ENCODE assay signal across 1 cellular context in the genomic region with DNA sequence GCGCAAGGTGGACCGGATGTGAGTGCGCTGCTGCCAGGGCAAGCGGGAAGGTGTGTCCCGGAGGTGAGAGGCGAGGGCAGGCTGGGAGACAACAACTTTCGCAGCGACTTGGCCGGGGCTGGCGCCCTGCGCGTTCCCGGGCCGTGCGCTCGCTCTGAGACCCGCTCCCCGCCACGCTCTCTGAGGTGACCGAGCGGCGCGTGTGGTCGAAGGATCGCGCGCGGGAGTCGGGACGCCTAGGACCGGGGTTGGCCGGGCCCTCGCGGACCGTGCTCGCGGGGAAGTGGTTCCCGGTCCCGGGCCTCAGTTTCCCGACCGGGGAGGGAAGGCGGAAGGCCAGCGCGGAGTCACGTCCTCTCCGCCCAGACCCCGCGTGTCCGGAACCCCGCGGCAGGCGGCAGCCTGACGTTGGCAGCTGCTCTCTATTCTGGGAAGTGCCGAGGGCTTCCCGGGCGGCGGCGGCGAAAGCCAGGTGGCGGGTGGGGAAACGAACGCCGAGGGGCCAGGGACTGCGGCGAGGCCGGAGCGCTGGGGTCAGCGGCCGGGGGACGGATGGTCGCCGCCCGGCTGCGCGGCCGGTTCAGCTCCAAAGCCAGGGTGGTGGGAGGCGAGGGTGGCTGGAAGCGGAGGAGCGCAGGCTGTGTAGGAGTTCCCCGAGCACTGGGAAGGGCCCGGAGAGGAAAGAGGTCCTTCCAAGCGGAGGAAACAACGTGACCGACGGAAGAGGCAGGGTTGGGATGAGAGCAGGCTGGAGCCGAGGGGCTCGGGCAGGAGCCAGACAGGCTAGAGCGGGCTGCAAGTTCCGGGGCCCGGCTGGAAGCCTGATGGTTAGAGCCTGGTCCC.
TF ChIP-seq lines count a peak whose summit lies in the region.

No MANE protein-coding gene starts in this region.

TF ChIP-seq in K562, 482 proteins besides CTCF, POLR2A, EP300 and RAD21 (continued from another document and continues in another):
- no peak for TF ChIP-seq RNF219 (CRISPR knock-in tag; IDR thresholded peaks at IDR 0.05)
- no peak for TF ChIP-seq RBM15 (IDR thresholded peaks at IDR 0.05; ENCODE audit: insufficient read depth, low read length)
- no peak for TF ChIP-seq STAT5B (CRISPR knock-in tag; IDR thresholded peaks at IDR 0.05)
- peak; percentile 76 for TF ChIP-seq SP1 (CRISPR knock-in tag; IDR thresholded peaks at IDR 0.05)
- no peak for TF ChIP-seq PTTG1 (tag; IDR thresholded peaks at IDR 0.05; ENCODE audit: low read depth)
- TF ChIP-seq ZNF121 (CRISPR knock-in tag; conservative IDR thresholded peaks at IDR 0.05), result no peak
- TF ChIP-seq ARID2 (IDR thresholded peaks at IDR 0.05), result no peak
- TF ChIP-seq NCOA1 (IDR thresholded peaks at IDR 0.05; ENCODE audit: low read depth), result no peak
- no peak for TF ChIP-seq NFIC (IDR thresholded peaks at IDR 0.05)
- TF ChIP-seq EWSR1 (IDR thresholded peaks at IDR 0.05; ENCODE audit: borderline replicate concordance, low read depth, partially characterized antibody), result no peak
- peak; percentile 77; the same call in 1 of the 2 replicates for TF ChIP-seq RERE (CRISPR knock-in tag; IDR thresholded peaks at IDR 0.05; ENCODE audit: borderline replicate concordance)
- no peak for TF ChIP-seq TAF9B (IDR thresholded peaks at IDR 0.05; ENCODE audit: partially characterized antibody)
- TF ChIP-seq PPARD (CRISPR knock-in tag; IDR thresholded peaks at IDR 0.05), result no peak
- no peak for TF ChIP-seq CHCHD3 (CRISPR knock-in tag; IDR thresholded peaks at IDR 0.05)
- no peak for TF ChIP-seq NFE2L1 (tag; IDR thresholded peaks at IDR 0.05; ENCODE audit: borderline replicate concordance, low read depth)
- no peak for TF ChIP-seq HCFC1 (IDR thresholded peaks at IDR 0.05; ENCODE audit: low read depth, low read length)
- TF ChIP-seq SMAD2 (IDR thresholded peaks at IDR 0.05; ENCODE audit: low read depth, low read length), result no peak
- TF ChIP-seq, protein P1, sequence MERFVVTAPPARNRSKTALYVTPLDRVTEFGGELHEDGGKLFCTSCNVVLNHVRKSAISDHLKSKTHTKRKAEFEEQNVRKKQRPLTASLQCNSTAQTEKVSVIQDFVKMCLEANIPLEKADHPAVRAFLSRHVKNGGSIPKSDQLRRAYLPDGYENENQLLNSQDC (CRISPR knock-in tag; IDR thresholded peaks at IDR 0.05), result no peak
- TF ChIP-seq, protein P2, sequence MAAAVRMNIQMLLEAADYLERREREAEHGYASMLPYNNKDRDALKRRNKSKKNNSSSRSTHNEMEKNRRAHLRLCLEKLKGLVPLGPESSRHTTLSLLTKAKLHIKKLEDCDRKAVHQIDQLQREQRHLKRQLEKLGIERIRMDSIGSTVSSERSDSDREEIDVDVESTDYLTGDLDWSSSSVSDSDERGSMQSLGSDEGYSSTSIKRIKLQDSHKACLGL (CRISPR knock-in tag; IDR thresholded peaks at IDR 0.05; ENCODE audit: borderline replicate concordance, poor library complexity, severe bottlenecking), result no peak
- no peak for TF ChIP-seq TSHZ1 (CRISPR knock-in tag; IDR thresholded peaks at IDR 0.05)
- TF ChIP-seq STAG1 (CRISPR knock-in tag; IDR thresholded peaks at IDR 0.05; ENCODE audit: borderline replicate concordance), result no peak
- TF ChIP-seq SP2 (IDR thresholded peaks at IDR 0.05; ENCODE audit: extremely low read depth, low read depth, low read length, poor library complexity, severe bottlenecking), result no peak
- no peak for TF ChIP-seq PTRF (tag; IDR thresholded peaks at IDR 0.05)
- peak; percentile 59; the same call in 1 of the 2 replicates for TF ChIP-seq BCOR (IDR thresholded peaks at IDR 0.05)
- no peak for TF ChIP-seq CBX3 (IDR thresholded peaks at IDR 0.05; ENCODE audit: borderline replicate concordance in 1 of 2, low read length in 2 of 2)
- TF ChIP-seq IFI16 (CRISPR knock-in tag; IDR thresholded peaks at IDR 0.05), result no peak
- no peak for TF ChIP-seq NBN (IDR thresholded peaks at IDR 0.05; ENCODE audit: low read depth)
- TF ChIP-seq, protein P3, sequence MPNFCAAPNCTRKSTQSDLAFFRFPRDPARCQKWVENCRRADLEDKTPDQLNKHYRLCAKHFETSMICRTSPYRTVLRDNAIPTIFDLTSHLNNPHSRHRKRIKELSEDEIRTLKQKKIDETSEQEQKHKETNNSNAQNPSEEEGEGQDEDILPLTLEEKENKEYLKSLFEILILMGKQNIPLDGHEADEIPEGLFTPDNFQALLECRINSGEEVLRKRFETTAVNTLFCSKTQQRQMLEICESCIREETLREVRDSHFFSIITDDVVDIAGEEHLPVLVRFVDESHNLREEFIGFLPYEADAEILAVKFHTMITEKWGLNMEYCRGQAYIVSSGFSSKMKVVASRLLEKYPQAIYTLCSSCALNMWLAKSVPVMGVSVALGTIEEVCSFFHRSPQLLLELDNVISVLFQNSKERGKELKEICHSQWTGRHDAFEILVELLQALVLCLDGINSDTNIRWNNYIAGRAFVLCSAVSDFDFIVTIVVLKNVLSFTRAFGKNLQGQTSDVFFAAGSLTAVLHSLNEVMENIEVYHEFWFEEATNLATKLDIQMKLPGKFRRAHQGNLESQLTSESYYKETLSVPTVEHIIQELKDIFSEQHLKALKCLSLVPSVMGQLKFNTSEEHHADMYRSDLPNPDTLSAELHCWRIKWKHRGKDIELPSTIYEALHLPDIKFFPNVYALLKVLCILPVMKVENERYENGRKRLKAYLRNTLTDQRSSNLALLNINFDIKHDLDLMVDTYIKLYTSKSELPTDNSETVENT (CRISPR knock-in tag; IDR thresholded peaks at IDR 0.05), result no peak
- no peak for TF ChIP-seq ZNF717 (CRISPR knock-in tag; IDR thresholded peaks at IDR 0.05)
- TF ChIP-seq TFAP4 (CRISPR knock-in tag; IDR thresholded peaks at IDR 0.05; ENCODE audit: borderline replicate concordance), result peak; percentile 73
- TF ChIP-seq TGIF2 (CRISPR knock-in tag; IDR thresholded peaks at IDR 0.05), result peak; percentile 71; the same call in 1 of the 2 replicates
- TF ChIP-seq, protein P4, sequence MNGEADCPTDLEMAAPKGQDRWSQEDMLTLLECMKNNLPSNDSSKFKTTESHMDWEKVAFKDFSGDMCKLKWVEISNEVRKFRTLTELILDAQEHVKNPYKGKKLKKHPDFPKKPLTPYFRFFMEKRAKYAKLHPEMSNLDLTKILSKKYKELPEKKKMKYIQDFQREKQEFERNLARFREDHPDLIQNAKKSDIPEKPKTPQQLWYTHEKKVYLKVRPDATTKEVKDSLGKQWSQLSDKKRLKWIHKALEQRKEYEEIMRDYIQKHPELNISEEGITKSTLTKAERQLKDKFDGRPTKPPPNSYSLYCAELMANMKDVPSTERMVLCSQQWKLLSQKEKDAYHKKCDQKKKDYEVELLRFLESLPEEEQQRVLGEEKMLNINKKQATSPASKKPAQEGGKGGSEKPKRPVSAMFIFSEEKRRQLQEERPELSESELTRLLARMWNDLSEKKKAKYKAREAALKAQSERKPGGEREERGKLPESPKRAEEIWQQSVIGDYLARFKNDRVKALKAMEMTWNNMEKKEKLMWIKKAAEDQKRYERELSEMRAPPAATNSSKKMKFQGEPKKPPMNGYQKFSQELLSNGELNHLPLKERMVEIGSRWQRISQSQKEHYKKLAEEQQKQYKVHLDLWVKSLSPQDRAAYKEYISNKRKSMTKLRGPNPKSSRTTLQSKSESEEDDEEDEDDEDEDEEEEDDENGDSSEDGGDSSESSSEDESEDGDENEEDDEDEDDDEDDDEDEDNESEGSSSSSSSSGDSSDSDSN (IDR thresholded peaks at IDR 0.05; ENCODE audit: borderline replicate concordance in 1 of 2, low read depth in 2 of 2, low read length in 2 of 2), result peak; percentile 29 to 33; a peak in 1 of 4 replicates
- TF ChIP-seq RAD51 (IDR thresholded peaks at IDR 0.05; ENCODE audit: borderline replicate concordance, low read depth), result no peak
- no peak for TF ChIP-seq ARHGAP35 (IDR thresholded peaks at IDR 0.05; ENCODE audit: partially characterized antibody)
- no peak for TF ChIP-seq SRSF9 (IDR thresholded peaks at IDR 0.05; ENCODE audit: borderline replicate concordance, low read depth, low read length)
- TF ChIP-seq KAT2B (IDR thresholded peaks at IDR 0.05; ENCODE audit: low read depth, low read length), result no peak
- TF ChIP-seq POLR2AphosphoS2 (IDR thresholded peaks at IDR 0.05; ENCODE audit: low read length), result no peak
- TF ChIP-seq HDAC8 (tag; IDR thresholded peaks at IDR 0.05), result no peak
- peak; percentile 71; the same call in 1 of the 2 replicates for TF ChIP-seq HNRNPL (IDR thresholded peaks at IDR 0.05; ENCODE audit: low read depth, low read length)
- no peak for TF ChIP-seq ZNF316 (IDR thresholded peaks at IDR 0.05)
- no peak for TF ChIP-seq ZNF77 (CRISPR knock-in tag; IDR thresholded peaks at IDR 0.05)
- no peak for TF ChIP-seq XRCC4 (IDR thresholded peaks at IDR 0.05; ENCODE audit: extremely low read depth, insufficient read depth, insufficient read length)
